16 cellular contexts compared by ENCODE assay signal in genomic region chr3:25597535-25598101, GRCh38.
A peak's percentile ranks its signal among the peaks of the same experiment; 100 is the strongest.
DNase-seq lines count a peak whose midpoint lies in the region; ATAC-seq and TF ChIP-seq lines count a peak whose summit lies in the region.
"Had no signal": no experiment of that assay in that cellular context is flagged by ENCODE, and none has a peak within 500 bp of the region (broad histone marks: within the 10 kb centered on the region; RNA-seq: fewer than 3 reads in every experiment).

No MANE protein-coding gene starts in this region.

- peaks cover 3% of the 10 kb centered on the region for H3K4me1 ChIP-seq in endodermal cell (ENCODE audit: control insufficient read depth, insufficient read depth, low read length)

- H3K27ac Mint-ChIP-seq in activated T-cell treated with anti-CD3 and anti-CD28 coated beads, Interleukin-2, amount 50 U/mL, for 72 hours: peak overlapping the region; percentile 33
- H3K27ac Mint-ChIP-seq in central memory CD8-positive, alpha-beta T cell (ENCODE audit: low read depth): peak overlapping the region; percentile 54
- H3K27ac Mint-ChIP-seq in progenitor cell of endocrine pancreas (peak overlapping the region; percentile 6), endodermal cell (no peak overlapping the region)
- H3K27ac Mint-ChIP-seq: HFFc6 had no signal

- no peak for DNase-seq in activated T-cell treated with anti-CD3 and anti-CD28 coated beads, Interleukin-2, amount 50 U/mL, for 72 hours
- DNase-seq in activated T-cell treated with anti-CD3 and anti-CD28 coated beads, Interleukin-2, amount 50 U/mL, for 1 hour: no peak
- DNase-seq in central memory CD8-positive, alpha-beta T cell (ENCODE audit: low spot score in 2 of 2): no peak
- DNase-seq in progenitor cell of endocrine pancreas (ENCODE audit: low spot score, unreplicated experiment) (no peak), endodermal cell (no peak), NOMO-1 treated with dmso at 0.1 percent for 144 hours (lab: John Stamatoyannopoulos, UW; ENCODE audit: unreplicated experiment) (no peak)
- DNase-seq: CD4-positive, CD25-positive, alpha-beta regulatory T cell; DMS79 treated with DMSO at 0.1 percent for 48 hours; HFFc6; KG1; NCI-H1092 treated with DMSO at 0.1 percent for 48 hours; NCI-H1930; NCI-H2171; NCI-H82; SHP77 treated with DMSO at 0.1 percent for 48 hours had no signal

- ATAC-seq in activated T-cell treated with anti-CD3 and anti-CD28 coated beads, Interleukin-2, amount 50 U/mL, for 72 hours (replicated peaks in 1 of 2): no peak
- peak; percentile 60 for ATAC-seq in GM18520 (IDR thresholded peaks at IDR 0.05; ENCODE audit: unreplicated experiment)
- no peak for ATAC-seq in central memory CD8-positive, alpha-beta T cell (replicated peaks; ENCODE audit: extremely low read depth, poor library complexity, severe bottlenecking)

- no peak overlapping the region for H3K9ac ChIP-seq in endodermal cell (ENCODE audit: extremely low read depth, low read length, poor library complexity, severe bottlenecking)

- no peaks in the 10 kb centered on the region for H3K9me3 ChIP-seq in endodermal cell (ENCODE audit: control insufficient read depth, low read length)

- peaks cover 88% of the 10 kb centered on the region for H3K36me3 ChIP-seq in endodermal cell (ENCODE audit: control insufficient read depth, insufficient read depth, low read length)

- no peaks in the 10 kb centered on the region for H3K27me3 ChIP-seq in endodermal cell (ENCODE audit: control insufficient read depth, insufficient read depth, low read length, poor library complexity, severe bottlenecking)

- WGBS in endodermal cell (ENCODE audit: insufficient coverage in 1 of 2, insufficient read length in 1 of 2), 2 experiments: 100% methylated on average over 1 of the region's 1 CpG; no CpG with 5 or more reads in 1 of the 2 experiments

- no peak overlapping the region for H3K27ac ChIP-seq in endodermal cell (ENCODE audit: low read depth, low read length)

- H3K4me3 Mint-ChIP-seq in activated T-cell treated with anti-CD3 and anti-CD28 coated beads, Interleukin-2, amount 50 U/mL, for 72 hours: no peak overlapping the region
- no peak overlapping the region for H3K4me3 Mint-ChIP-seq in central memory CD8-positive, alpha-beta T cell
- H3K4me3 Mint-ChIP-seq in progenitor cell of endocrine pancreas (ENCODE audit: low read depth) (no peak overlapping the region), endodermal cell (no peak overlapping the region)
- H3K4me3 Mint-ChIP-seq: CD4-positive, CD25-positive, alpha-beta regulatory T cell; HFFc6 had no signal

- H3K4me3 ChIP-seq in endodermal cell (ENCODE audit: low read length): no peak overlapping the region

- H3K36me3 Mint-ChIP-seq in activated T-cell treated with anti-CD3 and anti-CD28 coated beads, Interleukin-2, amount 50 U/mL, for 72 hours (ENCODE audit: insufficient read depth in 2 of 2): peaks cover 2 to 10% of the 10 kb centered on the region in 2 donors
- peaks cover 36% of the 10 kb centered on the region for H3K36me3 Mint-ChIP-seq in central memory CD8-positive, alpha-beta T cell (ENCODE audit: insufficient read depth)
- H3K36me3 Mint-ChIP-seq in progenitor cell of endocrine pancreas (ENCODE audit: insufficient read depth): peaks cover 33% of the 10 kb centered on the region
- peaks cover 62% of the 10 kb centered on the region for H3K36me3 Mint-ChIP-seq in endodermal cell (ENCODE audit: low read depth)

- TF ChIP-seq CTCF in progenitor cell of endocrine pancreas (IDR thresholded peaks at IDR 0.05; ENCODE audit: unreplicated experiment) (no peak), endodermal cell (conservative IDR thresholded peaks at IDR 0.05) (no peak)

- H3K9me3 Mint-ChIP-seq in activated T-cell treated with anti-CD3 and anti-CD28 coated beads, Interleukin-2, amount 50 U/mL, for 72 hours: no peaks in the 10 kb centered on the region
- no peaks in the 10 kb centered on the region for H3K9me3 Mint-ChIP-seq in central memory CD8-positive, alpha-beta T cell
- H3K9me3 Mint-ChIP-seq in progenitor cell of endocrine pancreas (ENCODE audit: low read depth) (no peaks in the 10 kb centered on the region), endodermal cell (no peaks in the 10 kb centered on the region)
- H3K9me3 Mint-ChIP-seq: CD4-positive, CD25-positive, alpha-beta regulatory T cell; HFFc6 had no signal

- H3K4me1 Mint-ChIP-seq in activated T-cell treated with anti-CD3 and anti-CD28 coated beads, Interleukin-2, amount 50 U/mL, for 72 hours (ENCODE audit: low read depth): no peaks in the 10 kb centered on the region
- H3K4me1 Mint-ChIP-seq in central memory CD8-positive, alpha-beta T cell: no peaks in the 10 kb centered on the region
- peaks cover 32% of the 10 kb centered on the region for H3K4me1 Mint-ChIP-seq in progenitor cell of endocrine pancreas (ENCODE audit: low read depth)
- peaks cover 23% of the 10 kb centered on the region for H3K4me1 Mint-ChIP-seq in endodermal cell

- H3K27me3 Mint-ChIP-seq in activated T-cell treated with anti-CD3 and anti-CD28 coated beads, Interleukin-2, amount 50 U/mL, for 72 hours (ENCODE audit: low read depth): no peaks in the 10 kb centered on the region
- no peaks in the 10 kb centered on the region for H3K27me3 Mint-ChIP-seq in central memory CD8-positive, alpha-beta T cell
- H3K27me3 Mint-ChIP-seq in progenitor cell of endocrine pancreas (no peaks in the 10 kb centered on the region), endodermal cell (ENCODE audit: insufficient read depth) (no peaks in the 10 kb centered on the region)
- H3K27me3 Mint-ChIP-seq: CD4-positive, CD25-positive, alpha-beta regulatory T cell had no signal
